19 cellular contexts compared by ENCODE assay signal in genomic region chr14:101350710-101351109, GRCh38.
A peak's percentile ranks its signal among the peaks of the same experiment; 100 is the strongest.
DNase-seq lines count a peak whose midpoint lies in the region; ATAC-seq and TF ChIP-seq lines count a peak whose summit lies in the region.
"Had no signal": no experiment of that assay in that cellular context is flagged by ENCODE, and none has a peak within 500 bp of the region (broad histone marks: within the 10 kb centered on the region; RNA-seq: fewer than 3 reads in every experiment).

No MANE protein-coding gene starts in this region.

- no peaks in the 10 kb centered on the region for H3K4me1 ChIP-seq in body of pancreas

- H3K27me3 ChIP-seq in body of pancreas: no peaks in the 10 kb centered on the region

- DNase-seq in body of pancreas: peak in 2 of 4 donors; percentile 11 to 24
- DNase-seq in fibroblast of villous mesenchyme (ENCODE audit: low read depth): peak; percentile 39
- peak; percentile 86 for DNase-seq in posterior vena cava (ENCODE audit: low spot score)
- DNase-seq in ureter (ENCODE audit: low spot score): peak; percentile 25
- DNase-seq in dedifferentiated amniotic fluid mesenchymal stem cell (ENCODE audit: extremely low spot score): no peak
- no peak for DNase-seq in stimulated activated CD8-positive, alpha-beta memory T cell treated with anti-CD3 and anti-CD28 coated beads, Interleukin-4, amount 100 ng/mL, for 48 hours
- DNase-seq: Calu3; CD4-positive, alpha-beta memory T cell; DMS53; H7; KG1; NCI-H1092; NCI-H1694; NCI-H226; NCI-H526 treated with DMSO at 0.1 percent for 48 hours; NK-92 treated with Interleukin-12 subunit alpha and Interleukin-12 subunit beta, amount 100 ng/mL, for 24 hours; SHP77 treated with DMSO at 0.1 percent for 48 hours had no signal

- 82 to 93% methylated on average over 5 of the region's 5 CpGs for WGBS in body of pancreas, 2 donors

- no peaks in the 10 kb centered on the region for H3K36me3 ChIP-seq in body of pancreas (replicated peaks in 1 of 2; ENCODE audit: insufficient read depth in 1 of 2, low read depth in 2 of 2)

- intact Hi-C loops in body of pancreas (cut with DNase I) (no loop called here), posterior vena cava (cut with DNase I) (no loop called here)

- TF ChIP-seq CTCF in body of pancreas (IDR thresholded peaks at IDR 0.05) (no peak), fibroblast of villous mesenchyme (IDR thresholded peaks at IDR 0.05; ENCODE audit: insufficient read depth, low read depth, low read length) (peak; percentile 3)

- no peak overlapping the region for H3K4me3 ChIP-seq in body of pancreas
- H3K4me3 ChIP-seq in fibroblast of villous mesenchyme (ENCODE audit: low read depth, low read length): no peak overlapping the region

- H3K27ac ChIP-seq in body of pancreas: no peak overlapping the region

- ATAC-seq in body of pancreas (peak; percentile 35), esophagus mucosa (no peak)
- ATAC-seq: HepG2 had no signal

- TF ChIP-seq POLR2A in body of pancreas (IDR thresholded peaks at IDR 0.05): no peak

- H3K9me3 ChIP-seq in body of pancreas: peaks cover 0 to 4% (median 0%) of the 10 kb centered on the region in 3 donors

Comparison
In these comparisons a context has a peak if more than half of its experiments do, and no peak if none do; other contexts are left out.
1. DNase-seq: peak in fibroblast of villous mesenchyme (single experiment), posterior vena cava (single experiment) and ureter (single experiment); none in dedifferentiated amniotic fluid mesenchymal stem cell (single experiment) and stimulated activated CD8-positive, alpha-beta memory T cell treated with anti-CD3 and anti-CD28 coated beads, Interleukin-4, amount 100 ng/mL, for 48 hours (single experiment).